In genomic region chr11:75582935-75583709, GRCh38 we compare ENCODE assay signal across 8 cellular contexts. TPM values are rescaled to one million over a fixed set of nuclear protein-coding genes. Genes with fewer than 3 reads are reported as not detected.
DNase-seq lines count a peak whose midpoint lies in the region; ATAC-seq and TF ChIP-seq lines count a peak whose summit lies in the region.

No MANE protein-coding gene starts in this region.

- H3K27me3 ChIP-seq in upper lobe of right lung = no peaks in the 10 kb centered on the region

- intact Hi-C loops in upper lobe of right lung (cut with DNase I) = no loop called here

- DNase-seq in NCI-H1436 (lab: John Stamatoyannopoulos, UW) = peak; percentile 55
- DNase-seq in NCI-H1436 treated with DMSO at 0.1 percent for 48 hours (lab: John Stamatoyannopoulos, UW) = no peak
- DNase-seq in HT1080 (ENCODE audit: low read depth) = peak; percentile 64
- DNase-seq in OCI-M1 (lab: John Stamatoyannopoulos, UW) = peak; percentile 97
- peak in 3 of 4 experiments; percentile 21 to 64 (median 49) for DNase-seq in activated naive CD4-positive, alpha-beta T cell (lab: John Stamatoyannopoulos, UW)
- peak; percentile 65 for DNase-seq in fibroblast of the aortic adventitia (ENCODE audit: low read depth)
- DNase-seq in upper lobe of right lung = peak; percentile 86

- H3K4me1 Mint-ChIP-seq in nephron = peaks cover 37% of the 10 kb centered on the region

- H3K36me3 ChIP-seq in upper lobe of right lung = no peaks in the 10 kb centered on the region

- H3K27ac Mint-ChIP-seq in nephron = peak overlapping the region; percentile 98 to 100 (median 100)

- peaks cover 12% of the 10 kb centered on the region for H3K4me1 ChIP-seq in upper lobe of right lung

- peak overlapping the region; percentile 95 for H3K27ac ChIP-seq in upper lobe of right lung

- TF ChIP-seq CTCF in fibroblast of the aortic adventitia (IDR thresholded peaks at IDR 0.05; ENCODE audit: insufficient read depth, low read length) (peak; percentile 28), nephron (IDR thresholded peaks at IDR 0.05; ENCODE audit: unreplicated experiment in 3 of 3) (peak; percentile 46 to 54 (median 53)), upper lobe of right lung (IDR thresholded peaks at IDR 0.05) (peak; percentile 50)

- ATAC-seq in upper lobe of right lung = peak; percentile 81

- no peaks in the 10 kb centered on the region for H3K9me3 ChIP-seq in upper lobe of right lung

- peak overlapping the region; percentile 80 to 89 (median 87) for H3K4me3 Mint-ChIP-seq in nephron

- H3K36me3 Mint-ChIP-seq in nephron (ENCODE audit: low read depth) = no peaks in the 10 kb centered on the region

- H3K27me3 Mint-ChIP-seq in nephron (ENCODE audit: low read depth) = no peaks in the 10 kb centered on the region

- peak overlapping the region; percentile 73 for H3K4me3 ChIP-seq in fibroblast of the aortic adventitia (ENCODE audit: low read depth, low read length)
- peak overlapping the region; percentile 68 for H3K4me3 ChIP-seq in upper lobe of right lung

- no peaks in the 10 kb centered on the region for H3K9me3 Mint-ChIP-seq in nephron

RNA-seq across cellular contexts. Expression of gene SERPINH1, which starts 21.1 kb away (rescaled TPM):
- 241 and 271 TPM in 2 replicates for total RNA-seq in HT1080 (2014; rRNA removed; shearing (Covaris generic))
- polyA plus RNA-seq in HT1080 (2015; cell fraction: cytosol; rRNA removed) = 297 and 311 TPM in 2 replicates
- polyA plus RNA-seq in HT1080 (2015; cell fraction: nucleus; rRNA removed) = 623 and 661 TPM in 2 replicates
- total RNA-seq in fibroblast of the aortic adventitia (ENCODE audit: low replicate concordance) (374 and 497 TPM in 2 replicates), upper lobe of right lung (152 TPM)

RNA-seq across cellular contexts. Expression of gene GDPD5, which starts 57.4 kb away (rescaled TPM):
- 47.3 and 53.2 TPM in 2 replicates for total RNA-seq in HT1080 (2014; rRNA removed; shearing (Covaris generic))
- 26.4 and 30.4 TPM in 2 replicates for polyA plus RNA-seq in HT1080 (2015; cell fraction: cytosol; rRNA removed)
- 64.1 and 87.2 TPM in 2 replicates for polyA plus RNA-seq in HT1080 (2015; cell fraction: nucleus; rRNA removed)
- total RNA-seq in fibroblast of the aortic adventitia (ENCODE audit: low replicate concordance) (5.3 and 12.4 TPM in 2 replicates), upper lobe of right lung (19.3 TPM)
